ENCODE assay signal across 23 cellular contexts in genomic region chr3:166284994-166285393, GRCh38.
DNase-seq lines count a peak whose midpoint lies in the region; ATAC-seq and TF ChIP-seq lines count a peak whose summit lies in the region.
"Had no signal": no experiment of that assay in that cellular context is flagged by ENCODE, and none has a peak within 500 bp of the region (broad histone marks: within the 10 kb centered on the region; RNA-seq: fewer than 3 reads in every experiment).

No MANE protein-coding gene starts in this region.

- H3K9me2 ChIP-seq in hepatocyte (replicated peaks; ENCODE audit: insufficient read depth) = no peaks in the 10 kb centered on the region

- no peak overlapping the region for H3K4me3 ChIP-seq in NB4 (ENCODE audit: low read depth, low read length)
- no peak overlapping the region for H3K4me3 ChIP-seq in astrocyte of the cerebellum (ENCODE audit: low read depth, low read length)
- no peak overlapping the region for H3K4me3 ChIP-seq in hepatocyte
- H3K4me3 ChIP-seq: esophagus muscularis mucosa, heart left ventricle, suprapubic skin had no signal

- no peak overlapping the region for H3K27ac Mint-ChIP-seq in osteocyte (ENCODE audit: unreplicated experiment)
- H3K27ac Mint-ChIP-seq: activated B cell treated with CpG ODN at 0.5 μM for 24 hours; activated CD8-positive, alpha-beta T cell treated with anti-CD3 and anti-CD28 coated beads for 36 hours; activated naive CD4-positive, alpha-beta T cell treated with anti-CD3 and anti-CD28 coated beads, Interleukin-2, amount 50 U/mL, for 72 hours; H9; memory B cell; natural killer cell; progenitor cell of endocrine pancreas had no signal

- no peak overlapping the region for H2AFZ ChIP-seq in hepatocyte

- no peaks in the 10 kb centered on the region for H3K36me3 ChIP-seq in hepatocyte (replicated peaks; ENCODE audit: insufficient read depth, low read depth)
- H3K36me3 ChIP-seq: esophagus muscularis mucosa, heart left ventricle, suprapubic skin had no signal

- H3K4me3 Mint-ChIP-seq in osteocyte (ENCODE audit: unreplicated experiment) = no peak overlapping the region
- H3K4me3 Mint-ChIP-seq: activated B cell treated with CpG ODN at 0.5 μM for 24 hours; activated CD8-positive, alpha-beta T cell treated with anti-CD3 and anti-CD28 coated beads for 36 hours; H9; memory B cell; natural killer cell had no signal

- no peaks in the 10 kb centered on the region for H3K36me3 Mint-ChIP-seq in osteocyte (ENCODE audit: unreplicated experiment)
- H3K36me3 Mint-ChIP-seq: activated naive CD4-positive, alpha-beta T cell treated with anti-CD3 and anti-CD28 coated beads, Interleukin-2, amount 50 U/mL, for 72 hours; memory B cell had no signal

- DNase-seq in GF-D8 (lab: John Stamatoyannopoulos, UW) (peak; percentile 2), NB4 (ENCODE audit: low read depth) (peak; percentile 63), astrocyte of the cerebellum (ENCODE audit: low read depth) (peak; percentile 8), hepatocyte (ENCODE audit: low spot score) (peak; percentile 46), osteocyte (ENCODE audit: extremely low spot score, unreplicated experiment) (no peak), COR-L47 (lab: John Stamatoyannopoulos, UW) (no peak)
- no peak for DNase-seq in activated CD4-positive, alpha-beta T cell treated with anti-CD3 and anti-CD28 coated beads, Interleukin-2, amount 50 U/mL, for 48 hours
- DNase-seq: activated B cell treated with CpG ODN at 0.5 μM for 24 hours; activated CD8-positive, alpha-beta T cell treated with anti-CD3 and anti-CD28 coated beads for 36 hours; activated T-cell treated with anti-CD3 and anti-CD28 coated beads, Interleukin-2, amount 50 U/mL, for 48 hours; dermis blood vessel endothelial cell; H9; heart left ventricle; natural killer cell; NCI-H1694 treated with DMSO at 0.1 percent for 48 hours; Right ventricle myocardium superior; small intestine had no signal

- no peaks in the 10 kb centered on the region for H3K79me2 ChIP-seq in hepatocyte

- no peaks in the 10 kb centered on the region for H3K27me3 ChIP-seq in hepatocyte
- H3K27me3 ChIP-seq: esophagus muscularis mucosa, heart left ventricle, suprapubic skin had no signal

- H3K27ac ChIP-seq in hepatocyte = peak overlapping the region; percentile 80
- H3K27ac ChIP-seq: esophagus muscularis mucosa, heart left ventricle, suprapubic skin had no signal

- in situ Hi-C loops in astrocyte of the cerebellum (cut with HindIII; ENCODE audit: low sequenced_read_pairs) = no loop called here

- H3K9me3 ChIP-seq in hepatocyte (ENCODE audit: low read depth) = no peaks in the 10 kb centered on the region
- H3K9me3 ChIP-seq: esophagus muscularis mucosa, heart left ventricle, suprapubic skin had no signal

- TF ChIP-seq POLR2A in NB4 (IDR thresholded peaks at IDR 0.05; ENCODE audit: extremely low read depth, insufficient read length) = no peak

- no peak overlapping the region for H3K4me2 ChIP-seq in hepatocyte

- TF ChIP-seq CTCF in NB4 (IDR thresholded peaks at IDR 0.05; ENCODE audit: low read depth, low read length) (no peak), astrocyte of the cerebellum (IDR thresholded peaks at IDR 0.05; ENCODE audit: low read depth, low read length, missing control alignments) (no peak), hepatocyte (IDR thresholded peaks at IDR 0.05; ENCODE audit: poor library complexity) (no peak), osteocyte (IDR thresholded peaks at IDR 0.05) (no peak)

- no peaks in the 10 kb centered on the region for H3K9me3 Mint-ChIP-seq in osteocyte (ENCODE audit: unreplicated experiment)
- H3K9me3 Mint-ChIP-seq: H9 had no signal

- 38% methylated on average over 1 of the region's 1 CpG for WGBS in hepatocyte (ENCODE audit: low lambda C conversion rate, missing lambda C conversion rate)

- peaks cover 22% of the 10 kb centered on the region for H3K27me3 Mint-ChIP-seq in osteocyte (ENCODE audit: unreplicated experiment)
- H3K27me3 Mint-ChIP-seq: activated B cell treated with CpG ODN at 0.5 μM for 24 hours; activated CD8-positive, alpha-beta T cell treated with anti-CD3 and anti-CD28 coated beads for 36 hours; memory B cell; progenitor cell of endocrine pancreas had no signal

- no peaks in the 10 kb centered on the region for H4K20me1 ChIP-seq in hepatocyte (ENCODE audit: insufficient read depth, poor library complexity, severe bottlenecking)

- no peak for ATAC-seq in GM21526 (IDR thresholded peaks at IDR 0.05; ENCODE audit: low FRiP score, unreplicated experiment)
- ATAC-seq: activated CD8-positive, alpha-beta T cell treated with anti-CD3 and anti-CD28 coated beads for 36 hours; activated naive CD4-positive, alpha-beta T cell treated with anti-CD3 and anti-CD28 coated beads, Interleukin-2, amount 50 U/mL, for 72 hours; heart left ventricle; natural killer cell had no signal

- no peaks in the 10 kb centered on the region for H3K4me1 Mint-ChIP-seq in osteocyte (ENCODE audit: unreplicated experiment)
- H3K4me1 Mint-ChIP-seq: activated B cell treated with CpG ODN at 0.5 μM for 24 hours, H9, memory B cell, natural killer cell had no signal

- H3K4me1 ChIP-seq in hepatocyte (ENCODE audit: insufficient read depth) = peaks cover 4% of the 10 kb centered on the region
- H3K4me1 ChIP-seq: heart left ventricle, suprapubic skin had no signal

Comparison
In these comparisons a context has a peak if more than half of its experiments do, and no peak if none do; other contexts are left out.
1. DNase-seq: peak in GF-D8 (single experiment), NB4 (single experiment), astrocyte of the cerebellum (single experiment) and hepatocyte (single experiment); none in osteocyte (single experiment), activated CD4-positive, alpha-beta T cell treated with anti-CD3 and anti-CD28 coated beads, Interleukin-2, amount 50 U/mL, for 48 hours (0 of 2) and COR-L47 (single experiment).